ENCODE assay signal across 14 cellular contexts in the genomic region with DNA sequence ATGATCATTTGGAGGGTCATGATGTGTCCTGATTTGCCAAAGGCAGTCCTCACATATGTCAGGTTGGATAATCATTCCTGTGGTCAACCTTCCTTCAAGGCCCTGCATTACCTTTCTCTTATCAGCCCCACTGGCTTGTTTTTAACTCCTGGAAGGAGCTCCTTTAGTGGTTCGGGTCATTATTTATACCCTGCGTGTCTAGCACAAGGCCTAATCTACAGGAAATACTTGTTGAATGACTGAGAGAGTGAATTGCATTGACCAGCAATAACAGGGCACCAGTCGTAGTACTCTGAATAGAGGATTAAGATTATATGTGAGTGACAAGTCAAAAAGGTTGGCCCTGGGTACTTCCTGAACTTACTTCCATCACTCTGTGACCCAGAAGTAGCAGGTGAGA. TPM values are rescaled to one million over a fixed set of nuclear protein-coding genes. Genes with fewer than 3 reads are reported as not detected.
DNase-seq lines count a peak whose midpoint lies in the region; ATAC-seq, FAIRE-seq and TF ChIP-seq lines count a peak whose summit lies in the region.
"Had no signal": no experiment of that assay in that cellular context is flagged by ENCODE, and none has a peak within 500 bp of the region (broad histone marks: within the 10 kb centered on the region; RNA-seq: fewer than 3 reads in every experiment).

No MANE protein-coding gene starts in this region.

- peak; percentile 61 for FAIRE-seq in H54 (lab: Jason Lieb, UNC)

- TF ChIP-seq POLR2A in H54 (IDR thresholded peaks at IDR 0.05; ENCODE audit: low read depth, low read length) = no peak

- peaks cover 0 to 2% (median 0%) of the 10 kb centered on the region in 7 donors for H3K9me3 Mint-ChIP-seq in CD4-positive, CD25-positive, alpha-beta regulatory T cell
- no peaks in the 10 kb centered on the region for H3K9me3 Mint-ChIP-seq in activated T-helper 1 cell treated with anti-CD3 and anti-CD28 coated beads, Interleukin-12 subunit alpha, Interleukin-12 subunit beta, Interleukin-2, Interleukin-4 antibody, amounts not matched to agents 30 ng/mL and 10 ng/mL and 1 ng/mL, durations not matched to agents 14 hours and 24 hours and 36 hours

- peak overlapping the region; percentile 95 for H3K4me3 ChIP-seq in CD4-positive, CD25-positive, alpha-beta regulatory T cell (ENCODE audit: low read depth, low read length)
- H3K4me3 ChIP-seq in fibroblast of villous mesenchyme (ENCODE audit: low read depth, low read length) = no peak overlapping the region
- H3K4me3 ChIP-seq: colonic mucosa, mucosa of descending colon, suprapubic skin had no signal

- peak overlapping the region; percentile 99 for H3K27ac ChIP-seq in CD4-positive, CD25-positive, alpha-beta regulatory T cell (ENCODE audit: insufficient read depth, low read length, poor library complexity, severe bottlenecking)
- H3K27ac ChIP-seq: colonic mucosa, suprapubic skin had no signal

- H3K27ac Mint-ChIP-seq in CD4-positive, CD25-positive, alpha-beta regulatory T cell = peak overlapping the region; percentile 94 to 100 (median 98)
- H3K27ac Mint-ChIP-seq in activated T-helper 1 cell treated with anti-CD3 and anti-CD28 coated beads, Interleukin-12 subunit alpha, Interleukin-12 subunit beta, Interleukin-2, Interleukin-4 antibody, amounts not matched to agents 30 ng/mL and 10 ng/mL and 1 ng/mL, durations not matched to agents 14 hours and 24 hours and 36 hours = peak overlapping the region; percentile 67

- ATAC-seq in CD4-positive, CD25-positive, alpha-beta regulatory T cell (ENCODE audit: low read depth in 2 of 2) = no peak
- ATAC-seq in sciatic nerve = no peak
- ATAC-seq: mucosa of descending colon had no signal

- DNase-seq in CD4-positive, CD25-positive, alpha-beta regulatory T cell = no peak
- DNase-seq in H54 (ENCODE audit: insufficient read length, low spot score) = no peak
- DNase-seq in activated T-helper 1 cell treated with anti-CD3 and anti-CD28 coated beads, Interleukin-12 subunit alpha, Interleukin-12 subunit beta, Interleukin-2, Interleukin-4 antibody, amounts not matched to agents 30 ng/mL and 10 ng/mL and 1 ng/mL, durations not matched to agents 14 hours and 24 hours and 36 hours (ENCODE audit: low spot score) = no peak
- DNase-seq in fibroblast of villous mesenchyme (ENCODE audit: low read depth) = peak; percentile 67
- DNase-seq in superior temporal gyrus (ENCODE audit: extremely low spot score) = no peak
- DNase-seq in DMS 273 treated with DMSO at 0.1 percent for 48 hours (lab: John Stamatoyannopoulos, UW) = no peak
- no peak for DNase-seq in stimulated activated CD4-positive, alpha-beta T cell treated with anti-CD3 and anti-CD28 coated beads, Interleukin-2, amount 100 ng/mL, for 48 hours
- DNase-seq in sciatic nerve (ENCODE audit: low spot score) = no peak
- DNase-seq: colonic mucosa, foreskin fibroblast, immature natural killer cell, mucosa of descending colon, NCI-H510A had no signal

- intact Hi-C loops in activated T-helper 1 cell treated with anti-CD3 and anti-CD28 coated beads, Interleukin-12 subunit alpha, Interleukin-12 subunit beta, Interleukin-2, Interleukin-4 antibody, amounts not matched to agents 30 ng/mL and 10 ng/mL and 1 ng/mL, durations not matched to agents 14 hours and 24 hours and 36 hours (cut with micrococcal nuclease) = loop anchor here (5.0 to 10.0 kb wide), 6 partner anchors 168 to 1412 kb away; a partner anchor contains a TSS
- intact Hi-C loops in sciatic nerve (cut with DNase I) = loop anchor here (10.0 kb wide), 1 partner anchor 246 kb away; no protein-coding TSS in a partner anchor

- peaks cover 18% of the 10 kb centered on the region for H3K27me3 Mint-ChIP-seq in CD4-positive, CD25-positive, alpha-beta regulatory T cell
- peaks cover 4% of the 10 kb centered on the region for H3K27me3 Mint-ChIP-seq in activated T-helper 1 cell treated with anti-CD3 and anti-CD28 coated beads, Interleukin-12 subunit alpha, Interleukin-12 subunit beta, Interleukin-2, Interleukin-4 antibody, amounts not matched to agents 30 ng/mL and 10 ng/mL and 1 ng/mL, durations not matched to agents 14 hours and 24 hours and 36 hours (ENCODE audit: insufficient read depth)

- no peak for TF ChIP-seq CTCF in fibroblast of villous mesenchyme (IDR thresholded peaks at IDR 0.05; ENCODE audit: insufficient read depth, low read depth, low read length)

- no peaks in the 10 kb centered on the region for H3K36me3 ChIP-seq in CD4-positive, CD25-positive, alpha-beta regulatory T cell (ENCODE audit: control insufficient read depth, insufficient read depth, low read length)
- H3K36me3 ChIP-seq: colonic mucosa, suprapubic skin had no signal

- H3K4me3 Mint-ChIP-seq in CD4-positive, CD25-positive, alpha-beta regulatory T cell = peak overlapping the region; percentile 99 to 100 (median 100)
- no peak overlapping the region for H3K4me3 Mint-ChIP-seq in activated T-helper 1 cell treated with anti-CD3 and anti-CD28 coated beads, Interleukin-12 subunit alpha, Interleukin-12 subunit beta, Interleukin-2, Interleukin-4 antibody, amounts not matched to agents 30 ng/mL and 10 ng/mL and 1 ng/mL, durations not matched to agents 14 hours and 24 hours and 36 hours
- H3K4me3 Mint-ChIP-seq: immature natural killer cell had no signal

- peaks cover 39 to 78% (median 60%) of the 10 kb centered on the region in 4 donors for H3K4me1 Mint-ChIP-seq in CD4-positive, CD25-positive, alpha-beta regulatory T cell
- H3K4me1 Mint-ChIP-seq in activated T-helper 1 cell treated with anti-CD3 and anti-CD28 coated beads, Interleukin-12 subunit alpha, Interleukin-12 subunit beta, Interleukin-2, Interleukin-4 antibody, amounts not matched to agents 30 ng/mL and 10 ng/mL and 1 ng/mL, durations not matched to agents 14 hours and 24 hours and 36 hours (ENCODE audit: low read depth) = peaks cover 79% of the 10 kb centered on the region

- H3K36me3 Mint-ChIP-seq in CD4-positive, CD25-positive, alpha-beta regulatory T cell = no peaks in the 10 kb centered on the region
- H3K36me3 Mint-ChIP-seq in activated T-helper 1 cell treated with anti-CD3 and anti-CD28 coated beads, Interleukin-12 subunit alpha, Interleukin-12 subunit beta, Interleukin-2, Interleukin-4 antibody, amounts not matched to agents 30 ng/mL and 10 ng/mL and 1 ng/mL, durations not matched to agents 14 hours and 24 hours and 36 hours (ENCODE audit: low read depth) = peaks cover 21% of the 10 kb centered on the region

- H3K4me1 ChIP-seq in CD4-positive, CD25-positive, alpha-beta regulatory T cell (ENCODE audit: control insufficient read depth, insufficient read depth, low read length, poor library complexity, severe bottlenecking) = peaks cover 74% of the 10 kb centered on the region
- H3K4me1 ChIP-seq: colonic mucosa had no signal

- H3K9me3 ChIP-seq in CD4-positive, CD25-positive, alpha-beta regulatory T cell (ENCODE audit: control insufficient read depth in 2 of 2, low read length in 2 of 2) = no peaks in the 10 kb centered on the region
- H3K9me3 ChIP-seq: colonic mucosa, mucosa of descending colon, suprapubic skin had no signal

- H3K27me3 ChIP-seq in CD4-positive, CD25-positive, alpha-beta regulatory T cell (ENCODE audit: control insufficient read depth, insufficient read depth, low read length) = no peaks in the 10 kb centered on the region
- H3K27me3 ChIP-seq: colonic mucosa, suprapubic skin had no signal

RNA-seq across cellular contexts. Expression of a gene that starts 4.5 kb away (rescaled TPM):
- total RNA-seq in CD4-positive, CD25-positive, alpha-beta regulatory T cell = 76.7 TPM
- 10 to 100 TPM in 3 of 4 donors, 1 to 10 TPM in 1; 9.7 to 12.5 (median 11.8) TPM for polyA plus RNA-seq in CD4-positive, CD25-positive, alpha-beta regulatory T cell
- total RNA-seq in activated T-helper 1 cell treated with anti-CD3 and anti-CD28 coated beads, Interleukin-12 subunit alpha, Interleukin-12 subunit beta, Interleukin-2, Interleukin-4 antibody, amounts not matched to agents 30 ng/mL and 10 ng/mL and 1 ng/mL, durations not matched to agents 14 hours and 24 hours and 36 hours = 33.9 and 38.4 TPM in 2 replicates
- total RNA-seq in fibroblast of villous mesenchyme = 18.0 and 28.9 TPM in 2 replicates
- 32.0 TPM for total RNA-seq in sciatic nerve
